Comparison of ENCODE assay signal across 18 cellular contexts in the genomic region with DNA sequence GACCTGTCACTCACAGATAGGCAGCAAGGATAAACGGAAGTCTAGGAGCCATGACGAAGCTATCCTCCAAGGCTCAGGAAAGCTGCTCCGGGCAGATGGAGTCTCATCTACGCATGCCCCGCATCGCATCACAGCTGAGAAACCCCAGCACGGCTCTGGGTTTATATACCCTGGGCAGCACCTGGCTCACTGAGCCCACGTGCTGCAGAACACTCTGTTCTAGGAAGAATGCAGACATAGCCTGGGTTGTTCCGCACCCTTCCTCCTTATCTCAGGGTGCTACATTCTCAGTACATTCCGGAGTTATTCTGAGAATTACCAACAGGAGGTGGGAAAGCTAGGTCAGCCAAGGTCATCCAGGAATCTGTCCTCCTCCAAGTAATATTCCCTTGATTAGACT.
A peak's percentile ranks its signal among the peaks of the same experiment; 100 is the strongest.
DNase-seq lines count a peak whose midpoint lies in the region; ATAC-seq and TF ChIP-seq lines count a peak whose summit lies in the region.
"Had no signal": no experiment of that assay in that cellular context is flagged by ENCODE, and none has a peak within 500 bp of the region (broad histone marks: within the 10 kb centered on the region; RNA-seq: fewer than 3 reads in every experiment).

No MANE protein-coding gene starts in this region.

- H3K27ac Mint-ChIP-seq in activated CD4-positive, alpha-beta T cell treated with anti-CD3 and anti-CD28 coated beads for 36 hours = no peak overlapping the region
- H3K27ac Mint-ChIP-seq: B cell; CD8-positive, alpha-beta T cell had no signal

- TF ChIP-seq CTCF in hepatocyte (IDR thresholded peaks at IDR 0.05; ENCODE audit: poor library complexity) = no peak
- TF ChIP-seq CTCF in testis (IDR thresholded peaks at IDR 0.05) = peak in 1 of 3 experiments; percentile 4

- no peaks in the 10 kb centered on the region for H3K27me3 Mint-ChIP-seq in activated CD4-positive, alpha-beta T cell treated with anti-CD3 and anti-CD28 coated beads for 36 hours
- H3K27me3 Mint-ChIP-seq: B cell had no signal

- H3K4me1 Mint-ChIP-seq in activated CD4-positive, alpha-beta T cell treated with anti-CD3 and anti-CD28 coated beads for 36 hours = no peaks in the 10 kb centered on the region
- H3K4me1 Mint-ChIP-seq: B cell had no signal

- no peaks in the 10 kb centered on the region for H3K9me3 ChIP-seq in hepatocyte (ENCODE audit: low read depth)
- H3K9me3 ChIP-seq in testis = no peaks in the 10 kb centered on the region
- H3K9me3 ChIP-seq: BLaER1 treated with 17β-estradiol and CSF1 and Interleukin-3, amounts not matched to agents 10 nM and 100 nM; HAP-1 had no signal

- DNase-seq in SHP77 (lab: John Stamatoyannopoulos, UW) = peak; percentile 15 to 41
- DNase-seq in SHP77 treated with DMSO at 0.1 percent for 48 hours (lab: John Stamatoyannopoulos, UW) = no peak
- DNase-seq in NCI-H226 = peak; percentile 50
- DNase-seq in hepatocyte (ENCODE audit: low spot score) = peak; percentile 18
- peak; percentile 74 for DNase-seq in testis
- no peak for DNase-seq in SK-N-DZ (ENCODE audit: low spot score)
- no peak for DNase-seq in activated CD4-positive, alpha-beta T cell treated with anti-CD3 and anti-CD28 coated beads for 36 hours
- DNase-seq: 8988T; Calu3; CD8-positive, alpha-beta T cell; DMS79 treated with DMSO at 0.1 percent for 48 hours; EL; IMR-90 had no signal

- H3K4me3 Mint-ChIP-seq in activated CD4-positive, alpha-beta T cell treated with anti-CD3 and anti-CD28 coated beads for 36 hours = no peak overlapping the region
- H3K4me3 Mint-ChIP-seq: B cell; CD8-positive, alpha-beta T cell had no signal

- H3K79me2 ChIP-seq in hepatocyte = no peaks in the 10 kb centered on the region

- H3K4me2 ChIP-seq in hepatocyte = no peak overlapping the region
- H3K4me2 ChIP-seq: BLaER1 treated with 17β-estradiol and CSF1 and Interleukin-3, amounts not matched to agents 10 nM and 100 nM had no signal

- H3K9me2 ChIP-seq in hepatocyte (replicated peaks; ENCODE audit: insufficient read depth) = no peaks in the 10 kb centered on the region

- POLR2A ChIA-PET in activated CD4-positive, alpha-beta T cell treated with anti-CD3 and anti-CD28 coated beads for 36 hours (lab: Charles Lee) = no interaction called here

- H3K27me3 ChIP-seq in hepatocyte = no peaks in the 10 kb centered on the region
- H3K27me3 ChIP-seq in testis = no peaks in the 10 kb centered on the region
- H3K27me3 ChIP-seq: BLaER1 treated with 17β-estradiol and CSF1 and Interleukin-3, amounts not matched to agents 10 nM and 100 nM had no signal

- ATAC-seq in HG03571 (IDR thresholded peaks at IDR 0.05; ENCODE audit: unreplicated experiment) = no peak
- ATAC-seq in activated CD4-positive, alpha-beta T cell treated with anti-CD3 and anti-CD28 coated beads for 36 hours = no peak
- ATAC-seq: CD8-positive, alpha-beta T cell; GM12878 had no signal

- H3K9me3 Mint-ChIP-seq in activated CD4-positive, alpha-beta T cell treated with anti-CD3 and anti-CD28 coated beads for 36 hours (ENCODE audit: low read depth) = peaks cover 2% of the 10 kb centered on the region

- CTCF ChIA-PET in activated CD4-positive, alpha-beta T cell treated with anti-CD3 and anti-CD28 coated beads for 36 hours (lab: Charles Lee) = no interaction called here

- no peaks in the 10 kb centered on the region for H3K36me3 Mint-ChIP-seq in activated CD4-positive, alpha-beta T cell treated with anti-CD3 and anti-CD28 coated beads for 36 hours (ENCODE audit: low read depth)
- H3K36me3 Mint-ChIP-seq: CD8-positive, alpha-beta T cell had no signal

- H3K36me3 ChIP-seq in hepatocyte (replicated peaks; ENCODE audit: insufficient read depth, low read depth) (no peaks in the 10 kb centered on the region), testis (ENCODE audit: low read depth, missing control alignments) (no peaks in the 10 kb centered on the region)
- H3K36me3 ChIP-seq: BLaER1 treated with 17β-estradiol and CSF1 and Interleukin-3, amounts not matched to agents 10 nM and 100 nM; HAP-1 had no signal

- H3K27ac ChIP-seq in hepatocyte (no peak overlapping the region), testis (peak overlapping the region; percentile 60 to 81)
- H3K27ac ChIP-seq: BLaER1 treated with 17β-estradiol and CSF1 and Interleukin-3, amounts not matched to agents 10 nM and 100 nM had no signal

- H3K4me3 ChIP-seq in hepatocyte (no peak overlapping the region), testis (peak overlapping the region; percentile 42 to 48)
- H3K4me3 ChIP-seq: BLaER1 treated with 17β-estradiol and CSF1 and Interleukin-3, amounts not matched to agents 10 nM and 100 nM; GM12878; HAP-1 had no signal

- no peak overlapping the region for H2AFZ ChIP-seq in hepatocyte

- no peak for TF ChIP-seq POLR2A in testis (IDR thresholded peaks at IDR 0.05)

- WGBS in hepatocyte (ENCODE audit: low lambda C conversion rate, missing lambda C conversion rate) = 84% methylated on average over 10 of the region's 10 CpGs
- 7 to 25% methylated on average over 9 to 10 of the region's 10 CpGs for WGBS in testis, 2 donors

- H4K20me1 ChIP-seq in hepatocyte (ENCODE audit: insufficient read depth, poor library complexity, severe bottlenecking) = no peaks in the 10 kb centered on the region
- H4K20me1 ChIP-seq: BLaER1 treated with 17β-estradiol and CSF1 and Interleukin-3, amounts not matched to agents 10 nM and 100 nM had no signal

- no peaks in the 10 kb centered on the region for H3K4me1 ChIP-seq in hepatocyte (ENCODE audit: insufficient read depth)
- H3K4me1 ChIP-seq in testis = no peaks in the 10 kb centered on the region
- H3K4me1 ChIP-seq: BLaER1 treated with 17β-estradiol and CSF1 and Interleukin-3, amounts not matched to agents 10 nM and 100 nM; HAP-1 had no signal

- intact Hi-C loops in testis (cut with DNase I; ENCODE audit: low total_unique reads) = no loop called here
- intact Hi-C loops in activated CD4-positive, alpha-beta T cell treated with anti-CD3 and anti-CD28 coated beads for 36 hours (cut with DNase I, micrococcal nuclease) = no loop called here

Comparison
In these comparisons a context has a peak if more than half of its experiments do, and no peak if none do; other contexts are left out.
1. DNase-seq: peak in SHP77 (2 of 2), NCI-H226 (single experiment), hepatocyte (single experiment) and testis (single experiment); none in SHP77 treated with DMSO at 0.1 percent for 48 hours (single experiment), SK-N-DZ (single experiment) and activated CD4-positive, alpha-beta T cell treated with anti-CD3 and anti-CD28 coated beads for 36 hours (single experiment).